In genomic region chr22:25402501-25403283, GRCh38 we compare ENCODE assay signal across 8 cellular contexts.
A peak's percentile ranks its signal among the peaks of the same experiment; 100 is the strongest.
DNase-seq lines count a peak whose midpoint lies in the region; ATAC-seq and TF ChIP-seq lines count a peak whose summit lies in the region.

No MANE protein-coding gene starts in this region.

- ATAC-seq in naive B cell (ENCODE audit: low read depth in 2 of 2), result no peak
- ATAC-seq in HG02571 (IDR thresholded peaks at IDR 0.05; ENCODE audit: unreplicated experiment), result no peak
- no peak for ATAC-seq in GM21423 (IDR thresholded peaks at IDR 0.05; ENCODE audit: unreplicated experiment)
- ATAC-seq in HG03039 (IDR thresholded peaks at IDR 0.05; ENCODE audit: unreplicated experiment), result no peak

- H3K36me3 ChIP-seq in HUES6 (ENCODE audit: control insufficient read depth, insufficient read depth, low read length), result no peaks in the 10 kb centered on the region

- peak overlapping the region in 4 of 6 donors; percentile 49 to 90 (median 77) for H3K27ac Mint-ChIP-seq in naive B cell

- H3K27me3 ChIP-seq in HUES6 (ENCODE audit: control insufficient read depth, insufficient read depth, low read length), result peaks cover 2% of the 10 kb centered on the region; the same call in 1 of the 2 replicates

- H3K27me3 Mint-ChIP-seq in naive B cell, result no peaks in the 10 kb centered on the region

- H3K9me3 Mint-ChIP-seq in naive B cell, result no peaks in the 10 kb centered on the region

- H3K9ac ChIP-seq in HUES6 (ENCODE audit: low read length), result no peak overlapping the region

- DNase-seq in ACHN, result peak; percentile 35
- no peak for DNase-seq in coronary artery (ENCODE audit: low spot score)
- DNase-seq in naive B cell, result no peak
- no peak for DNase-seq in NCI-H748 (lab: John Stamatoyannopoulos, UW; ENCODE audit: unreplicated experiment)

- peak overlapping the region; percentile 54; the same call in 1 of the 2 replicates for H3K4me3 ChIP-seq in HUES6 (ENCODE audit: low read depth, low read length)
- H3K4me3 ChIP-seq in coronary artery, result peak overlapping the region; percentile 100

- peaks cover 31% of the 10 kb centered on the region for H3K4me1 ChIP-seq in HUES6 (ENCODE audit: control insufficient read depth, insufficient read depth, low read length)

- no peak overlapping the region for H3K27ac ChIP-seq in HUES6 (ENCODE audit: low read depth, low read length)
- H3K27ac ChIP-seq in coronary artery, result peak overlapping the region; percentile 81 to 97

- no peaks in the 10 kb centered on the region for H3K9me3 ChIP-seq in HUES6 (ENCODE audit: control insufficient read depth, insufficient read depth, low read depth, low read length)

- TF ChIP-seq CTCF in coronary artery (IDR thresholded peaks at IDR 0.05), result no peak

- H3K4me3 Mint-ChIP-seq in naive B cell, result peak overlapping the region; percentile 35 to 96 (median 88)

- in situ Hi-C loops in ACHN (cut with HindIII; ENCODE audit: low pct_ligation_motif_present, low pct_unique_long_range_greater_than_20kb, low sequenced_read_pairs), result no loop called here

- peaks cover 37 to 69% (median 55%) of the 10 kb centered on the region in 3 donors for H3K4me1 Mint-ChIP-seq in naive B cell

- H3K36me3 Mint-ChIP-seq in naive B cell, result no peaks in the 10 kb centered on the region
